8 cellular contexts compared by ENCODE assay signal in the genomic region with DNA sequence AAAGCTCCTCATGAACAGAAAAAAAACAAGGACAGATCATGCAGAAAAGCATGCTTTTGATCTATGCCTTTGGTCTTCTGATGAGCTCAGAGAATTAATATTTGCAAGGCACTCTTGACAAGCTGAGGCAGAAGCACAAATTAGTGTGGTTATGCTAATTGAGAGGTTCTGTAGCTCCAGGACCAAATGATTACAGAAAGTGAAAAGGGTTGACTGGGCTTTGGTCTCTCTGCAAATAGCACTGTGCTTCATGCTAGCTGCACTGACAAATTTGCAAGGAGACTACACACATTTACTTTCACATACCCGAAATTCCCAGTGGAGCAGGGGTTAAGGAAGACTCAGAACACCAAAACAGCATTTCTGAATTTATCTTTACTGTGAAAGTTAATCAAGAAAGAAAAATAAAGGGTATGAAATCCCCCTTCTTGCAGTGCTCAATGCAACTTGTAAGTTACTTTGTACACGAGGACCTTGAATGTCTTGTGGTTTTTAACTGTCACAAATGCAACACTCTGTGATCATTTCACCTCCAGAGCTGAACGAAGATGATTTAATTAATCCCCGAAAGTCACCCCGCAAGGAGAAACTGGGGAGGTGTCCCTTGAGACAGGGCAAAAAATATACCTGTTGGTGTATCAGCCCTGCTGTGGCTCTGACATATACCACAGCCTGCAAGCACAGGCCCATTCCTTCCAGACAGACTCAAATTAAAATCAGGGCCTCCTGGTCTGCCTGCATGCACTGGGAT. TPM values are rescaled to one million over a fixed set of nuclear protein-coding genes. Genes with fewer than 3 reads are reported as not detected.
DNase-seq lines count a peak whose midpoint lies in the region; ATAC-seq and TF ChIP-seq lines count a peak whose summit lies in the region.

No MANE protein-coding gene starts in this region.

- H3K9me3 ChIP-seq in HUES6 (ENCODE audit: control insufficient read depth, insufficient read depth, low read depth, low read length): no peaks in the 10 kb centered on the region

- H3K4me3 Mint-ChIP-seq in brain (peak overlapping the region in 2 of 5 experiments; percentile 11 to 33), natural killer cell (peak overlapping the region; percentile 90)

- H3K36me3 ChIP-seq in HUES6 (ENCODE audit: control insufficient read depth, insufficient read depth, low read length): no peaks in the 10 kb centered on the region

- intact Hi-C loops in natural killer cell (cut with micrococcal nuclease): loop anchor here (2.0 kb wide), 1 partner anchor 99 kb away; no protein-coding TSS in a partner anchor

- peaks cover 3 to 19% (median 7%) of the 10 kb centered on the region in 5 experiments for H3K9me3 Mint-ChIP-seq in brain
- no peaks in the 10 kb centered on the region for H3K9me3 Mint-ChIP-seq in natural killer cell

- H3K4me3 ChIP-seq in GM12864 (ENCODE audit: low read depth, low read length) (peak overlapping the region; percentile 6), HUES6 (ENCODE audit: low read depth, low read length) (no peak overlapping the region)

- H3K27ac Mint-ChIP-seq in brain (peak overlapping the region; percentile 62 to 88 (median 87)), natural killer cell (peak overlapping the region; percentile 92 to 95)

- H3K27me3 Mint-ChIP-seq in brain (peaks cover 6% of the 10 kb centered on the region), natural killer cell (ENCODE audit: low read depth in 2 of 2) (no peaks in the 10 kb centered on the region)

- H3K4me1 Mint-ChIP-seq in brain (peaks cover 65% of the 10 kb centered on the region), natural killer cell (peaks cover 77 to 89% of the 10 kb centered on the region in 2 donors)

- H3K4me1 ChIP-seq in HUES6 (ENCODE audit: control insufficient read depth, insufficient read depth, low read length): peaks cover 43% of the 10 kb centered on the region

- no peak for DNase-seq in GM12864 (ENCODE audit: low read depth)
- no peak for DNase-seq in natural killer cell
- no peak for DNase-seq in SIG-M5 treated with dmso at 0.1 percent for 504 hours (lab: John Stamatoyannopoulos, UW; ENCODE audit: unreplicated experiment)
- no peak for DNase-seq in AG08396 (ENCODE audit: low spot score)

- no peaks in the 10 kb centered on the region for H3K27me3 ChIP-seq in HUES6 (ENCODE audit: control insufficient read depth, insufficient read depth, low read length)

- no peak overlapping the region for H3K9ac ChIP-seq in HUES6 (ENCODE audit: low read length)

- ATAC-seq in natural killer cell (peak in 1 of 3 donors; percentile 3), HG02571 (IDR thresholded peaks at IDR 0.05; ENCODE audit: unreplicated experiment) (no peak), HG03135 (IDR thresholded peaks at IDR 0.05; ENCODE audit: unreplicated experiment) (no peak)

- H3K36me3 Mint-ChIP-seq in brain (peaks cover 45% of the 10 kb centered on the region), natural killer cell (no peaks in the 10 kb centered on the region)

- TF ChIP-seq CTCF in GM12864 (IDR thresholded peaks at IDR 0.05; ENCODE audit: low read depth, low read length, missing control alignments) (no peak), brain (conservative IDR thresholded peaks at IDR 0.05) (no peak), natural killer cell (IDR thresholded peaks at IDR 0.05) (no peak)

- 0 out of 2 replicates have a peak overlapping the region, but pooled peaks have one; percentile 10 for H3K27ac ChIP-seq in HUES6 (ENCODE audit: low read depth, low read length)

RNA-seq across cellular contexts. Expression of gene RAPGEF1, which starts 11.9 kb away (rescaled TPM):
- polyA plus RNA-seq in brain (ENCODE audit: insufficient read depth, low read depth, low replicate concordance): 44.2 TPM
- total RNA-seq in natural killer cell: 100 to 1,000 TPM; 210 to 224 (median 222) TPM
